In genomic region chr11:126082251-126083109, GRCh38 we compare ENCODE assay signal across 1 cellular context.
TF ChIP-seq lines count a peak whose summit lies in the region.

No MANE protein-coding gene starts in this region.

TF ChIP-seq in WTC11, 78 proteins besides CTCF, POLR2A, EP300 and RAD21 (continued from another document):
- no peak for TF ChIP-seq AFF4 (CRISPR knock-in tag; IDR thresholded peaks at IDR 0.05; ENCODE audit: borderline replicate concordance)
- no peak for TF ChIP-seq ZNF232 (CRISPR knock-in tag; IDR thresholded peaks at IDR 0.05)
- no peak for TF ChIP-seq PREB (CRISPR knock-in tag; IDR thresholded peaks at IDR 0.05; ENCODE audit: borderline replicate concordance)
- TF ChIP-seq ZNF317 (CRISPR knock-in tag; IDR thresholded peaks at IDR 0.05; ENCODE audit: borderline replicate concordance, low read depth): no peak
- TF ChIP-seq ELF4 (CRISPR knock-in tag; IDR thresholded peaks at IDR 0.05; ENCODE audit: low read depth): no peak
- TF ChIP-seq KAT7 (CRISPR knock-in tag; IDR thresholded peaks at IDR 0.05; ENCODE audit: borderline replicate concordance): no peak
- 0 out of 2 replicates have a peak, but pooled peaks have one; percentile 17 for TF ChIP-seq SP1 (CRISPR knock-in tag; conservative IDR thresholded peaks at IDR 0.05)
- no peak for TF ChIP-seq CREB1 (CRISPR knock-in tag; IDR thresholded peaks at IDR 0.05)
- TF ChIP-seq IRF2 (CRISPR knock-in tag; IDR thresholded peaks at IDR 0.05; ENCODE audit: borderline replicate concordance, low read depth): no peak
- no peak for TF ChIP-seq RELA (CRISPR knock-in tag; IDR thresholded peaks at IDR 0.05; ENCODE audit: borderline replicate concordance)
- TF ChIP-seq FOXP4 (CRISPR knock-in tag; IDR thresholded peaks at IDR 0.05): no peak
- TF ChIP-seq ZSCAN18 (CRISPR knock-in tag; IDR thresholded peaks at IDR 0.05): no peak
- TF ChIP-seq TCF7 (CRISPR knock-in tag; IDR thresholded peaks at IDR 0.05; ENCODE audit: low read depth): no peak
